Comparison of ENCODE assay signal across 1 cellular context in genomic region chr13:36999054-36999927, GRCh38.
A peak's percentile ranks its signal among the peaks of the same experiment; 100 is the strongest.
TF ChIP-seq lines count a peak whose summit lies in the region.

A gene with protein sequence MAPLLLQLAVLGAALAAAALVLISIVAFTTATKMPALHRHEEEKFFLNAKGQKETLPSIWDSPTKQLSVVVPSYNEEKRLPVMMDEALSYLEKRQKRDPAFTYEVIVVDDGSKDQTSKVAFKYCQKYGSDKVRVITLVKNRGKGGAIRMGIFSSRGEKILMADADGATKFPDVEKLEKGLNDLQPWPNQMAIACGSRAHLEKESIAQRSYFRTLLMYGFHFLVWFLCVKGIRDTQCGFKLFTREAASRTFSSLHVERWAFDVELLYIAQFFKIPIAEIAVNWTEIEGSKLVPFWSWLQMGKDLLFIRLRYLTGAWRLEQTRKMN (minus strand): TSS chr13:36999340. CDS start chr13:36999300, 40 bp downstream.

TF ChIP-seq in HepG2, 621 proteins besides CTCF, POLR2A, EP300 and RAD21 (continued from another document and continues in another):
- TF ChIP-seq ZBTB40 (IDR thresholded peaks at IDR 0.05) (no peak), ZBTB40 (CRISPR knock-in tag; IDR thresholded peaks at IDR 0.05) (peak; percentile 82), ZNF878 (CRISPR knock-in tag; IDR thresholded peaks at IDR 0.05) (no peak), CENPT (CRISPR knock-in tag; IDR thresholded peaks at IDR 0.05; ENCODE audit: low read depth) (no peak), ZNF841 (CRISPR knock-in tag; IDR thresholded peaks at IDR 0.05; ENCODE audit: borderline replicate concordance) (no peak; the same call in 1 of the 2 replicates), HNRNPL (IDR thresholded peaks at IDR 0.05; ENCODE audit: low read depth, low read length) (no peak), ZFX (CRISPR knock-in tag; IDR thresholded peaks at IDR 0.05; ENCODE audit: low read depth) (peak; percentile 52; the same call in 1 of the 2 replicates), ARNT (IDR thresholded peaks at IDR 0.05) (no peak), CBFB (CRISPR knock-in tag; IDR thresholded peaks at IDR 0.05) (peak; percentile 33; the same call in 1 of the 2 replicates), SMARCE1 (IDR thresholded peaks at IDR 0.05; ENCODE audit: borderline replicate concordance) (no peak), ZFYVE20 (CRISPR knock-in tag; IDR thresholded peaks at IDR 0.05; ENCODE audit: borderline replicate concordance, low read depth) (no peak), FOXA3 (CRISPR knock-in tag; IDR thresholded peaks at IDR 0.05) (peak; percentile 61), TCF7 (IDR thresholded peaks at IDR 0.05; ENCODE audit: low read depth) (no peak), ZNF816 (CRISPR knock-in tag; IDR thresholded peaks at IDR 0.05; ENCODE audit: borderline replicate concordance) (no peak), NFAT5 (CRISPR knock-in tag; IDR thresholded peaks at IDR 0.05) (peak; percentile 77; the same call in 1 of the 2 replicates), HINFP (CRISPR knock-in tag; IDR thresholded peaks at IDR 0.05; ENCODE audit: low read depth) (no peak), HIVEP1 (CRISPR knock-in tag; IDR thresholded peaks at IDR 0.05) (no peak), ZNF773 (CRISPR knock-in tag; IDR thresholded peaks at IDR 0.05; ENCODE audit: borderline replicate concordance) (peak; percentile 25; the same call in 1 of the 2 replicates), EEA1 (CRISPR knock-in tag; IDR thresholded peaks at IDR 0.05; ENCODE audit: borderline replicate concordance) (peak; percentile 45; the same call in 1 of the 2 replicates), SP140L (CRISPR knock-in tag; IDR thresholded peaks at IDR 0.05; ENCODE audit: borderline replicate concordance) (peak; percentile 86; the same call in 1 of the 2 replicates), ZC3H4 (CRISPR knock-in tag; IDR thresholded peaks at IDR 0.05; ENCODE audit: borderline replicate concordance) (0 out of 2 replicates have a peak, but pooled peaks have one; percentile 31), ZNF564 (CRISPR knock-in tag; IDR thresholded peaks at IDR 0.05) (peak; percentile 30; the same call in 1 of the 2 replicates), DR1 (CRISPR knock-in tag; IDR thresholded peaks at IDR 0.05) (peak; percentile 64; the same call in 1 of the 2 replicates), ZFP36L1 (CRISPR knock-in tag; IDR thresholded peaks at IDR 0.05) (no peak), ZNF788 (CRISPR knock-in tag; IDR thresholded peaks at IDR 0.05; ENCODE audit: borderline replicate concordance) (0 out of 2 replicates have a peak, but pooled peaks have one; percentile 36), ZNF747 (CRISPR knock-in tag; IDR thresholded peaks at IDR 0.05; ENCODE audit: borderline replicate concordance) (no peak), HES4 (CRISPR knock-in tag; IDR thresholded peaks at IDR 0.05; ENCODE audit: borderline replicate concordance) (0 out of 2 replicates have a peak, but pooled peaks have one; percentile 50), MED8 (CRISPR knock-in tag; IDR thresholded peaks at IDR 0.05; ENCODE audit: insufficient replicate concordance) (peak; percentile 65), HNRNPH1 (optimal IDR thresholded peaks at IDR 0.05; ENCODE audit: low read depth, low read length) (no peak)
- TF ChIP-seq, protein P1, sequence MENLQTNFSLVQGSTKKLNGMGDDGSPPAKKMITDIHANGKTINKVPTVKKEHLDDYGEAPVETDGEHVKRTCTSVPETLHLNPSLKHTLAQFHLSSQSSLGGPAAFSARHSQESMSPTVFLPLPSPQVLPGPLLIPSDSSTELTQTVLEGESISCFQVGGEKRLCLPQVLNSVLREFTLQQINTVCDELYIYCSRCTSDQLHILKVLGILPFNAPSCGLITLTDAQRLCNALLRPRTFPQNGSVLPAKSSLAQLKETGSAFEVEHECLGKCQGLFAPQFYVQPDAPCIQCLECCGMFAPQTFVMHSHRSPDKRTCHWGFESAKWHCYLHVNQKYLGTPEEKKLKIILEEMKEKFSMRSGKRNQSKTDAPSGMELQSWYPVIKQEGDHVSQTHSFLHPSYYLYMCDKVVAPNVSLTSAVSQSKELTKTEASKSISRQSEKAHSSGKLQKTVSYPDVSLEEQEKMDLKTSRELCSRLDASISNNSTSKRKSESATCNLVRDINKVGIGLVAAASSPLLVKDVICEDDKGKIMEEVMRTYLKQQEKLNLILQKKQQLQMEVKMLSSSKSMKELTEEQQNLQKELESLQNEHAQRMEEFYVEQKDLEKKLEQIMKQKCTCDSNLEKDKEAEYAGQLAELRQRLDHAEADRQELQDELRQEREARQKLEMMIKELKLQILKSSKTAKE (CRISPR knock-in tag; IDR thresholded peaks at IDR 0.05; ENCODE audit: borderline replicate concordance), result no peak
- TF ChIP-seq, protein P2, sequence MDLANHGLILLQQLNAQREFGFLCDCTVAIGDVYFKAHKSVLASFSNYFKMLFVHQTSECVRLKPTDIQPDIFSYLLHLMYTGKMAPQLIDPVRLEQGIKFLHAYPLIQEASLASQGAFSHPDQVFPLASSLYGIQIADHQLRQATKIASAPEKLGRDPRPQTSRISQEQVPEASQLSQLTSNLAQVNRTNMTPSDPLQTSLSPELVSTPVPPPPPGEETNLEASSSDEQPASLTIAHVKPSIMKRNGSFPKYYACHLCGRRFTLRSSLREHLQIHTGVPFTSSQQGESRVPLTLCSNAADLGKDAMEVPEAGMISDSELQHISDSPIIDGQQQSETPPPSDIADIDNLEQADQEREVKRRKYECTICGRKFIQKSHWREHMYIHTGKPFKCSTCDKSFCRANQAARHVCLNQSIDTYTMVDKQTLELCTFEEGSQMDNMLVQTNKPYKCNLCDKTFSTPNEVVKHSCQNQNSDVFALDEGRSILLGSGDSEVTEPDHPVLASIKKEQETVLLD (CRISPR knock-in tag; IDR thresholded peaks at IDR 0.05; ENCODE audit: low read depth), result no peak; the same call in 1 of the 2 replicates
- TF ChIP-seq, protein P3, sequence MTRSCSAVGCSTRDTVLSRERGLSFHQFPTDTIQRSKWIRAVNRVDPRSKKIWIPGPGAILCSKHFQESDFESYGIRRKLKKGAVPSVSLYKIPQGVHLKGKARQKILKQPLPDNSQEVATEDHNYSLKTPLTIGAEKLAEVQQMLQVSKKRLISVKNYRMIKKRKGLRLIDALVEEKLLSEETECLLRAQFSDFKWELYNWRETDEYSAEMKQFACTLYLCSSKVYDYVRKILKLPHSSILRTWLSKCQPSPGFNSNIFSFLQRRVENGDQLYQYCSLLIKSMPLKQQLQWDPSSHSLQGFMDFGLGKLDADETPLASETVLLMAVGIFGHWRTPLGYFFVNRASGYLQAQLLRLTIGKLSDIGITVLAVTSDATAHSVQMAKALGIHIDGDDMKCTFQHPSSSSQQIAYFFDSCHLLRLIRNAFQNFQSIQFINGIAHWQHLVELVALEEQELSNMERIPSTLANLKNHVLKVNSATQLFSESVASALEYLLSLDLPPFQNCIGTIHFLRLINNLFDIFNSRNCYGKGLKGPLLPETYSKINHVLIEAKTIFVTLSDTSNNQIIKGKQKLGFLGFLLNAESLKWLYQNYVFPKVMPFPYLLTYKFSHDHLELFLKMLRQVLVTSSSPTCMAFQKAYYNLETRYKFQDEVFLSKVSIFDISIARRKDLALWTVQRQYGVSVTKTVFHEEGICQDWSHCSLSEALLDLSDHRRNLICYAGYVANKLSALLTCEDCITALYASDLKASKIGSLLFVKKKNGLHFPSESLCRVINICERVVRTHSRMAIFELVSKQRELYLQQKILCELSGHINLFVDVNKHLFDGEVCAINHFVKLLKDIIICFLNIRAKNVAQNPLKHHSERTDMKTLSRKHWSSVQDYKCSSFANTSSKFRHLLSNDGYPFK (CRISPR knock-in tag; IDR thresholded peaks at IDR 0.05; ENCODE audit: borderline replicate concordance), result peak; percentile 100
